29 cellular contexts compared by ENCODE assay signal in genomic region chr14:36394593-36394992, GRCh38.
"Had no signal": no experiment of that assay in that cellular context is flagged by ENCODE, and none has a peak within 500 bp of the region (broad histone marks: within the 10 kb centered on the region; RNA-seq: fewer than 3 reads in every experiment).

No MANE protein-coding gene starts in this region.

- H3K27me3 ChIP-seq: ascending aorta, body of pancreas had no signal

- DNase-seq: activated B cell treated with CpG ODN at 0.5 μM for 24 hours; activated CD4-positive, alpha-beta T cell treated with anti-CD3 and anti-CD28 coated beads for 1 hour; activated CD4-positive, alpha-beta T cell treated with anti-CD3 and anti-CD28 coated beads, Interleukin-2, amount 10 ng/mL, durations not matched to agents 24 days and 14 days; activated CD4-positive, alpha-beta T cell treated with anti-CD3 and anti-CD28 coated beads, Interleukin-2, amount 50 U/mL, for 48 hours; activated CD8-positive, alpha-beta memory T cell treated with anti-CD3 and anti-CD28 coated beads, Interleukin-2, amount 10 ng/mL, durations not matched to agents 7 days and 5 days; activated effector memory CD4-positive, alpha-beta T cell treated with Interleukin-2 at 50 U/mL for 16 hours; activated naive CD4-positive, alpha-beta T cell; activated naive CD8-positive, alpha-beta T cell treated with anti-CD3 and anti-CD28 coated beads, Interleukin-2, amount 50 U/mL, for 24 hours; activated T-cell treated with anti-CD3 and anti-CD28 coated beads, Interleukin-2, amount 50 U/mL, for 24 hours; amniotic stem cell; body of pancreas; KG1; NCI-H1048; NCI-H1417 treated with DMSO at 0.1 percent for 48 hours; NCI-H1694; NCI-H2029; NCI-H446; NCI-H524; PC-3; SIG-M5; T-cell; T-helper 2 cell; T1000 had no signal

- H3K4me3 ChIP-seq: ascending aorta, body of pancreas had no signal

- FAIRE-seq: bronchial epithelial cell, colon, RCC 7860, TTC549 had no signal

- ATAC-seq: activated CD8-positive, alpha-beta memory T cell treated with anti-CD3 and anti-CD28 coated beads, Interleukin-2, amount 10 ng/mL, durations not matched to agents 7 days and 5 days; activated naive CD4-positive, alpha-beta T cell treated with anti-CD3 and anti-CD28 coated beads, Interleukin-2, amount 50 U/mL, for 72 hours; activated naive CD8-positive, alpha-beta T cell treated with anti-CD3 and anti-CD28 coated beads, Interleukin-2, amount 50 U/mL, for 24 hours; body of pancreas; PC-3; T-cell had no signal

- H3K27ac ChIP-seq: ascending aorta, body of pancreas had no signal

- H3K36me3 ChIP-seq: ascending aorta had no signal

- H3K4me1 ChIP-seq: ascending aorta, body of pancreas had no signal

- H3K9me3 ChIP-seq: ascending aorta, body of pancreas had no signal
